ENCODE assay signal across 17 cellular contexts in the genomic region with DNA sequence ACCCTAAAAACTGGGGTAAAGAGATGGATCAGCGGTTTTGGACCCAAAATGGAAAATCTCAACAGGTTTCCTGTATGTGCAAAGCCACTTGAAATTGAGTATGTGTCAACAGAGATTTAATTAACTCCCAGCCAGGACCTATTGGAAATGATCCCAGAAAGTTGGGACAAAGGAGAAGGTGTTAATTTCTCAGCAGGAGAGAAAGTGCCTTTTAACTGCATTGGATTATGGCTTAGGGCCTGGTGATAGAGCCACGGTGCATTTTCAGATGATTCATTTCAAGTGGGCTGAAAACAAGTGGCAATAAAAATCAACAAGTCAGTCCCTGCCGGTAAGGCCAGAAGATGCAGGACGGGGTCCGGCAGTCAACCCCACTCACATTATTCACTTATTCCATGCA.
A peak's percentile ranks its signal among the peaks of the same experiment; 100 is the strongest.
DNase-seq lines count a peak whose midpoint lies in the region; ATAC-seq lines count a peak whose summit lies in the region.
"Had no signal": no experiment of that assay in that cellular context is flagged by ENCODE, and none has a peak within 500 bp of the region (broad histone marks: within the 10 kb centered on the region; RNA-seq: fewer than 3 reads in every experiment).

No MANE protein-coding gene starts in this region.

- H3K18ac ChIP-seq in trophoblast cell (ENCODE audit: low read length), result no peak overlapping the region

- no peak overlapping the region for H3K4ac ChIP-seq in trophoblast cell (ENCODE audit: low read depth, low read length)

- no peaks in the 10 kb centered on the region for H3K79me1 ChIP-seq in trophoblast cell (ENCODE audit: low read length)

- H3K4me1 ChIP-seq in trophoblast cell (ENCODE audit: control insufficient read depth in 1 of 2, insufficient read depth in 2 of 2, low read length in 2 of 2), result no peaks in the 10 kb centered on the region
- H3K4me1 ChIP-seq: tibial artery had no signal

- H3K4me2 ChIP-seq in trophoblast cell (ENCODE audit: low read length), result no peak overlapping the region
- H3K4me2 ChIP-seq: GM23338 had no signal

- no peaks in the 10 kb centered on the region for H3K9me3 ChIP-seq in trophoblast cell (ENCODE audit: insufficient read depth, low read depth, low read length)
- H3K9me3 ChIP-seq: tibial artery had no signal

- no peaks in the 10 kb centered on the region for H3K36me3 ChIP-seq in trophoblast cell (ENCODE audit: control insufficient read depth in 1 of 2, insufficient read depth in 2 of 2, low read length in 2 of 2)
- H3K36me3 ChIP-seq: tibial artery had no signal

- WGBS in trophoblast cell (ENCODE audit: extremely low coverage, insufficient coverage, insufficient read length), result no CpG with 5 or more reads among the region's 5 CpGs

- no peak overlapping the region for H2AFZ ChIP-seq in trophoblast cell (ENCODE audit: insufficient read depth, low read length, poor library complexity)
- H2AFZ ChIP-seq: GM23338 had no signal

- no peak overlapping the region for H3K27ac ChIP-seq in trophoblast cell (ENCODE audit: low read depth, low read length)
- H3K27ac ChIP-seq: tibial artery had no signal

- H3K9ac ChIP-seq in trophoblast cell (ENCODE audit: low read length), result no peak overlapping the region

- H3K23ac ChIP-seq in trophoblast cell (ENCODE audit: low read length), result no peak overlapping the region

- DNase-seq in ELF-1 (ENCODE audit: low read depth, low spot score), result peak; percentile 15
- peak; percentile 46 for DNase-seq in NCI-H2029 (lab: John Stamatoyannopoulos, UW)
- DNase-seq in NCI-H524 (lab: John Stamatoyannopoulos, UW), result peak; percentile 49 to 64
- DNase-seq in inferior parietal cortex (ENCODE audit: extremely low spot score), result peak; percentile 38
- no peak for DNase-seq in mesenteric fat pad (ENCODE audit: low spot score)
- no peak for DNase-seq in trophoblast cell
- no peak for DNase-seq in midbrain (lab: John Stamatoyannopoulos, UW)
- DNase-seq: activated CD4-positive, alpha-beta T cell treated with anti-CD3 and anti-CD28 coated beads, Interleukin-2, amount 50 U/mL, for 1 hour; activated effector memory CD4-positive, alpha-beta T cell treated with anti-CD3 and anti-CD28 coated beads, Interleukin-2, amount 50 U/mL, for 16 hours; foreskin fibroblast; naive thymus-derived CD8-positive, alpha-beta T cell; NCI-H1694 treated with DMSO at 0.1 percent for 48 hours; Right ventricle myocardium superior; stimulated activated naive CD4-positive, alpha-beta T cell; tibial artery had no signal

- no peak overlapping the region for H4K91ac ChIP-seq in trophoblast cell (ENCODE audit: low read depth, low read length)

- H3K4me3 ChIP-seq in trophoblast cell (ENCODE audit: low read depth, low read length), result no peak overlapping the region
- H3K4me3 ChIP-seq: GM23338, tibial artery had no signal

- H3K27me3 ChIP-seq in trophoblast cell (ENCODE audit: insufficient read depth, low read length), result no peaks in the 10 kb centered on the region

- H4K12ac ChIP-seq in trophoblast cell (ENCODE audit: low read depth, low read length), result no peak overlapping the region

- H2BK5ac ChIP-seq in trophoblast cell (ENCODE audit: low read depth, low read length, poor library complexity), result no peak overlapping the region

- no peak for ATAC-seq in HG03025 (IDR thresholded peaks at IDR 0.05; ENCODE audit: low FRiP score, unreplicated experiment)
- ATAC-seq: GM23338; naive thymus-derived CD8-positive, alpha-beta T cell had no signal

- H4K8ac ChIP-seq in trophoblast cell (ENCODE audit: low read depth, low read length), result no peak overlapping the region

- H3K14ac ChIP-seq in trophoblast cell (ENCODE audit: low read length), result no peak overlapping the region

- no peak overlapping the region for H2AK5ac ChIP-seq in trophoblast cell (ENCODE audit: low read length)

- H2BK12ac ChIP-seq in trophoblast cell (ENCODE audit: low read length), result no peak overlapping the region

- H2BK120ac ChIP-seq in trophoblast cell (ENCODE audit: insufficient read depth, low read length, poor library complexity), result no peak overlapping the region

- H3K79me2 ChIP-seq in trophoblast cell (ENCODE audit: control insufficient read depth, insufficient read depth, low read length, poor library complexity), result no peaks in the 10 kb centered on the region

Comparison
In these comparisons a context has a peak if more than half of its experiments do, and no peak if none do; other contexts are left out.
1. DNase-seq: peak in ELF-1 (single experiment), NCI-H2029 (single experiment), NCI-H524 (2 of 2) and inferior parietal cortex (single experiment); none in mesenteric fat pad (single experiment), trophoblast cell (0 of 2) and midbrain (single experiment).